ENCODE assay signal across 1 cellular context in the genomic region with DNA sequence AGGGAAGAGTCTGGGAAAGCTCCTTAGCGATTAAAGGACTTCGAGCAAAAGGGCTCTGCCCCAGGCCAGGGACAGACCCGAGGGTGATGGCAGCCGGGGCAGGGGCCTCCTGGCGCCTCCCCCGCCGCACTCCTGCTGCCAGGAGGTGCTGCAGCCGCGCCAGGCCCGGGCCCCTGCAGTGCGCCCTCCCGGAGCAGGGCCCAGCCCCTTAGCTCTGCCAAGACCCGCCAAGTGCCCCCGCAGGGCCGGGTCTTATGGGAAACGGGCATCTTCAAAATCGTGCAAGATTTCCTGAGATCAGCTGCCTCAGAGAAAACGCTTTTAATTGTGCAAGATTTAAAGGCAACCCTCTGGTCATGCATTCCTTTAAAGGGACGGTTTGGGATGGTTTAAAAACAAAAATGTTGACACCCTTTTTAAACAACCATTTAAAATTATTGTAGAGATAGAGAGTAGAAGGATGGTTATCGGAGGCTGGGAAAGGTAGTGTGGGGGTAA.
TF ChIP-seq lines count a peak whose summit lies in the region.

No MANE protein-coding gene starts in this region.

TF ChIP-seq in HEK293, 187 proteins besides CTCF, POLR2A, EP300 and RAD21 (continued from another document):
- TF ChIP-seq, protein P1, sequence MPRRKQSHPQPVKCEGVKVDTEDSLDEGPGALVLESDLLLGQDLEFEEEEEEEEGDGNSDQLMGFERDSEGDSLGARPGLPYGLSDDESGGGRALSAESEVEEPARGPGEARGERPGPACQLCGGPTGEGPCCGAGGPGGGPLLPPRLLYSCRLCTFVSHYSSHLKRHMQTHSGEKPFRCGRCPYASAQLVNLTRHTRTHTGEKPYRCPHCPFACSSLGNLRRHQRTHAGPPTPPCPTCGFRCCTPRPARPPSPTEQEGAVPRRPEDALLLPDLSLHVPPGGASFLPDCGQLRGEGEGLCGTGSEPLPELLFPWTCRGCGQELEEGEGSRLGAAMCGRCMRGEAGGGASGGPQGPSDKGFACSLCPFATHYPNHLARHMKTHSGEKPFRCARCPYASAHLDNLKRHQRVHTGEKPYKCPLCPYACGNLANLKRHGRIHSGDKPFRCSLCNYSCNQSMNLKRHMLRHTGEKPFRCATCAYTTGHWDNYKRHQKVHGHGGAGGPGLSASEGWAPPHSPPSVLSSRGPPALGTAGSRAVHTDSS (tag by site-specific recombination; IDR thresholded peaks at IDR 0.05) = no peak
- TF ChIP-seq MEIS1 (CRISPR knock-in tag; IDR thresholded peaks at IDR 0.05; ENCODE audit: borderline replicate concordance) = no peak
- TF ChIP-seq ZNF157 (tag by site-specific recombination; IDR thresholded peaks at IDR 0.05) = no peak
- TF ChIP-seq ZBTB48 (tag by site-specific recombination; IDR thresholded peaks at IDR 0.05) = no peak
- TF ChIP-seq KLF9 (tag by site-specific recombination; IDR thresholded peaks at IDR 0.05; ENCODE audit: low read depth) = no peak
- TF ChIP-seq ELK4 (IDR thresholded peaks at IDR 0.05; ENCODE audit: borderline replicate concordance, low read depth, low read length) = no peak
- TF ChIP-seq ZNF350 (tag by site-specific recombination; IDR thresholded peaks at IDR 0.05) = no peak
- no peak for TF ChIP-seq ZNF280C (tag by site-specific recombination; IDR thresholded peaks at IDR 0.05)
- TF ChIP-seq ZEB2 (tag by site-specific recombination; IDR thresholded peaks at IDR 0.05) = no peak
- no peak for TF ChIP-seq ZNF132 (tag by site-specific recombination; IDR thresholded peaks at IDR 0.05; ENCODE audit: borderline replicate concordance)
- peak; percentile 70; the same call in 1 of the 2 replicates for TF ChIP-seq GLIS2 (tag by site-specific recombination; IDR thresholded peaks at IDR 0.05)
- TF ChIP-seq ZNF311 (tag by site-specific recombination; IDR thresholded peaks at IDR 0.05; ENCODE audit: borderline replicate concordance) = no peak
- no peak for TF ChIP-seq PRDM6 (tag by site-specific recombination; IDR thresholded peaks at IDR 0.05)
- TF ChIP-seq, protein P2, sequence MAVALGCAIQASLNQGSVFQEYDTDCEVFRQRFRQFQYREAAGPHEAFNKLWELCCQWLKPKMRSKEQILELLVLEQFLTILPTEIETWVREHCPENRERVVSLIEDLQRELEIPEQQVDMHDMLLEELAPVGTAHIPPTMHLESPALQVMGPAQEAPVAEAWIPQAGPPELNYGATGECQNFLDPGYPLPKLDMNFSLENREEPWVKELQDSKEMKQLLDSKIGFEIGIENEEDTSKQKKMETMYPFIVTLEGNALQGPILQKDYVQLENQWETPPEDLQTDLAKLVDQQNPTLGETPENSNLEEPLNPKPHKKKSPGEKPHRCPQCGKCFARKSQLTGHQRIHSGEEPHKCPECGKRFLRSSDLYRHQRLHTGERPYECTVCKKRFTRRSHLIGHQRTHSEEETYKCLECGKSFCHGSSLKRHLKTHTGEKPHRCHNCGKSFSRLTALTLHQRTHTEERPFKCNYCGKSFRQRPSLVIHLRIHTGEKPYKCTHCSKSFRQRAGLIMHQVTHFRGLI (tag by site-specific recombination; IDR thresholded peaks at IDR 0.05) = no peak
- 0 out of 2 replicates have a peak, but pooled peaks have one; percentile 5 for TF ChIP-seq SP2 (tag by site-specific recombination; IDR thresholded peaks at IDR 0.05)
- TF ChIP-seq MZF1 (tag by site-specific recombination; IDR thresholded peaks at IDR 0.05; ENCODE audit: borderline replicate concordance) = no peak
- TF ChIP-seq SALL2 (tag by site-specific recombination; IDR thresholded peaks at IDR 0.05; ENCODE audit: borderline replicate concordance) = no peak
- TF ChIP-seq ZNF677 (tag by site-specific recombination; IDR thresholded peaks at IDR 0.05) = no peak
- no peak for TF ChIP-seq ZNF366 (tag by site-specific recombination; conservative IDR thresholded peaks at IDR 0.05)
- TF ChIP-seq ZNF48 (tag by site-specific recombination; IDR thresholded peaks at IDR 0.05) = no peak
- TF ChIP-seq ZNF112 (tag by site-specific recombination; IDR thresholded peaks at IDR 0.05) = no peak
- no peak for TF ChIP-seq ZNF791 (tag by site-specific recombination; IDR thresholded peaks at IDR 0.05)
- TF ChIP-seq ZNF423 (tag by site-specific recombination; IDR thresholded peaks at IDR 0.05) = 0 out of 2 replicates have a peak, but pooled peaks have one; percentile 41
- TF ChIP-seq ZNF354C (tag by site-specific recombination; IDR thresholded peaks at IDR 0.05; ENCODE audit: borderline replicate concordance, low read depth) = no peak
- TF ChIP-seq HOXD13 (CRISPR knock-in tag; IDR thresholded peaks at IDR 0.05; ENCODE audit: borderline replicate concordance) = no peak
- no peak for TF ChIP-seq ZNF514 (tag by site-specific recombination; IDR thresholded peaks at IDR 0.05)
- TF ChIP-seq ZNF266 (tag by site-specific recombination; IDR thresholded peaks at IDR 0.05; ENCODE audit: low read depth) = no peak
- no peak for TF ChIP-seq WT1 (tag by site-specific recombination; IDR thresholded peaks at IDR 0.05)
- TF ChIP-seq GLIS1 (tag by site-specific recombination; IDR thresholded peaks at IDR 0.05) = peak; percentile 77
- no peak for TF ChIP-seq ZNF16 (tag by site-specific recombination; IDR thresholded peaks at IDR 0.05; ENCODE audit: low read depth)
- no peak for TF ChIP-seq HOXA7 (CRISPR knock-in tag; IDR thresholded peaks at IDR 0.05; ENCODE audit: borderline replicate concordance)
- no peak for TF ChIP-seq ZNF776 (tag by site-specific recombination; IDR thresholded peaks at IDR 0.05; ENCODE audit: borderline replicate concordance)
- TF ChIP-seq ZXDB (tag by site-specific recombination; IDR thresholded peaks at IDR 0.05) = 0 out of 2 replicates have a peak, but pooled peaks have one; percentile 59
- no peak for TF ChIP-seq ZBTB17 (tag by site-specific recombination; IDR thresholded peaks at IDR 0.05)
- TF ChIP-seq ZBTB8A (tag by site-specific recombination; IDR thresholded peaks at IDR 0.05) = 0 out of 2 replicates have a peak, but pooled peaks have one; percentile 11
- peak; percentile 46 for TF ChIP-seq ZBTB26 (tag by site-specific recombination; optimal IDR thresholded peaks at IDR 0.05)
- TF ChIP-seq ZIC2 (tag by site-specific recombination; IDR thresholded peaks at IDR 0.05) = peak; percentile 88
- TF ChIP-seq ZNF785 (tag by site-specific recombination; IDR thresholded peaks at IDR 0.05) = no peak
- no peak for TF ChIP-seq ZSCAN4 (tag by site-specific recombination; IDR thresholded peaks at IDR 0.05)
- peak; percentile 91 for TF ChIP-seq ZBTB20 (tag by site-specific recombination; IDR thresholded peaks at IDR 0.05)
- TF ChIP-seq ZNF544 (tag by site-specific recombination; IDR thresholded peaks at IDR 0.05) = no peak
